9 cellular contexts compared by ENCODE assay signal in the genomic region with DNA sequence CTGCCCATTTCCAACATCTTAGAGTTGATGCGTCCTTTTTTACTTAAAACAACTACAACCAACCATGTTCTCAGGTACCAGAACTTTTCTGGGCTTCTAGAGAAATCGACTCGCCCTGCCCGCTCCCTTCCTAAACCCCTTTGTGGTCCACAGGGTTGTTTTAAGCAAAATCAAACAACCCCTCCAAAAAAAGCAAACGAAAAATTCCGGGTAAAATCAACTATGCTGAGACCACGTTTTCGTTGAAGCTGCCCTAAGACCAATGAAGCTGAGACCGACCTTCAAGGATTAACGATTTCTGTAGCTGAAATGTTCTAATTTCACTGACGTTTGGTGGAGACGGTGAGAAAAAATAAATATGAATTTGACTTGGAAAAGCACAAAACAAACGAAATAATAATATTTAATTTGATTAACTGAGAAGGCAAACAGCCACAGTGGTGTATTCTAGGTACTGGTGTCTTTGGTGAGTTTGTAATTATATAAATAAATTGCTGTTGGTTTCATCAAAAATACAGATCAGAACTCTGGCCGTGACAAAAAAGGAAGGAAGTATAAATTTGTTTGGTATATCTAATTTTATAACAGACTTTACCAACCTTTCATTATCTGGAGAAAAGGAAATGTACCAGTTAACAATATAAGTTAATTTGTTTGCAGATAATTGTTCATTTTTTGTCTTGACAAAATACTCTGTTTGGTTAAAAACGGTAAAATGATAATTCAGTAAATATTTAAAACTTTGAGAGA. TPM values are rescaled to one million over a fixed set of nuclear protein-coding genes. Genes with fewer than 3 reads are reported as not detected.
DNase-seq lines count a peak whose midpoint lies in the region; ATAC-seq and TF ChIP-seq lines count a peak whose summit lies in the region.
"Had no signal": no experiment of that assay in that cellular context is flagged by ENCODE, and none has a peak within 500 bp of the region (broad histone marks: within the 10 kb centered on the region; RNA-seq: fewer than 3 reads in every experiment).

No MANE protein-coding gene starts in this region.

- peak overlapping the region in 4 of 7 donors; percentile 37 to 88 (median 73) for H3K27ac Mint-ChIP-seq in CD4-positive, alpha-beta memory T cell
- H3K27ac Mint-ChIP-seq in activated naive CD8-positive, alpha-beta T cell treated with anti-CD3 and anti-CD28 coated beads for 36 hours, result peak overlapping the region; percentile 60
- peak overlapping the region; percentile 95 for H3K27ac Mint-ChIP-seq in mesothelial cell of epicardium

- peaks cover 4 to 7% of the 10 kb centered on the region in 2 donors for H3K36me3 Mint-ChIP-seq in CD4-positive, alpha-beta memory T cell
- no peaks in the 10 kb centered on the region for H3K36me3 Mint-ChIP-seq in activated naive CD8-positive, alpha-beta T cell treated with anti-CD3 and anti-CD28 coated beads for 36 hours
- H3K36me3 Mint-ChIP-seq in mesothelial cell of epicardium, result no peaks in the 10 kb centered on the region

- ATAC-seq in HG02798 (IDR thresholded peaks at IDR 0.05; ENCODE audit: poor library complexity, unreplicated experiment) (no peak), GM19455 (IDR thresholded peaks at IDR 0.05; ENCODE audit: unreplicated experiment) (no peak), Right ventricle myocardium inferior (no peak)

- peaks cover 7 to 30% (median 19%) of the 10 kb centered on the region in 4 donors for H3K4me1 Mint-ChIP-seq in CD4-positive, alpha-beta memory T cell
- H3K4me1 Mint-ChIP-seq in activated naive CD8-positive, alpha-beta T cell treated with anti-CD3 and anti-CD28 coated beads for 36 hours, result peaks cover 23% of the 10 kb centered on the region
- peaks cover 41% of the 10 kb centered on the region for H3K4me1 Mint-ChIP-seq in mesothelial cell of epicardium

- no peak overlapping the region for H3K27ac ChIP-seq in CD4-positive, alpha-beta memory T cell (ENCODE audit: low read depth, low read length)
- H3K27ac ChIP-seq in HL-60 (replicated peaks) (peak overlapping the region; percentile 96), ovary (no peak overlapping the region)

- POLR2A ChIA-PET in CD4-positive, alpha-beta memory T cell (lab: Charles Lee; ENCODE audit: partially characterized antibody), result interaction anchor here (1.0 to 1.3 kb wide), 2 partner anchors 56 to 177 kb away, joined by 3 to 5 read pairs; no protein-coding TSS in a partner anchor

- no peak for TF ChIP-seq EP300 in ovary (IDR thresholded peaks at IDR 0.05)

- peak overlapping the region in 6 of 8 donors; percentile 34 to 65 (median 58) for H3K4me3 Mint-ChIP-seq in CD4-positive, alpha-beta memory T cell
- peak overlapping the region; percentile 67 for H3K4me3 Mint-ChIP-seq in activated naive CD8-positive, alpha-beta T cell treated with anti-CD3 and anti-CD28 coated beads for 36 hours
- H3K4me3 Mint-ChIP-seq in mesothelial cell of epicardium, result peak overlapping the region; percentile 89

- peak in 1 of 5 donors; percentile 26 for DNase-seq in CD4-positive, alpha-beta memory T cell
- DNase-seq in HL-60 (ENCODE audit: low read depth in 1 of 2, low spot score in 1 of 2) (no peak), mesothelial cell of epicardium (ENCODE audit: low spot score in 2 of 2, unreplicated experiment in 2 of 2) (no peak), ovary (no peak), Right ventricle myocardium inferior (ENCODE audit: missing footprints) (no peak)
- DNase-seq in activated naive CD8-positive, alpha-beta T cell treated with anti-CD3 and anti-CD28 coated beads for 36 hours, result no peak
- DNase-seq: hippocampal formation had no signal

- H3K9me3 ChIP-seq in CD4-positive, alpha-beta memory T cell (ENCODE audit: control insufficient read depth in 1 of 2, low read length in 2 of 2), result no peaks in the 10 kb centered on the region
- no peaks in the 10 kb centered on the region for H3K9me3 ChIP-seq in ovary

- CTCF ChIA-PET in CD4-positive, alpha-beta memory T cell (lab: Charles Lee; ENCODE audit: partially characterized antibody), result no interaction called here

- intact Hi-C loops in CD4-positive, alpha-beta memory T cell (cut with micrococcal nuclease), result loop anchor here (5.0 to 10.0 kb wide), 2 partner anchors 463 to 1100 kb away; partner anchors contain the start of genes HYCC1 and PALS2
- intact Hi-C loops in ovary (cut with DNase I) (no loop called here), Right ventricle myocardium inferior (cut with DNase I) (no loop called here)

- peaks cover 30% of the 10 kb centered on the region for H3K4me1 ChIP-seq in CD4-positive, alpha-beta memory T cell (ENCODE audit: insufficient read depth, low read length)
- H3K4me1 ChIP-seq in ovary (ENCODE audit: insufficient read depth), result peaks cover 5% of the 10 kb centered on the region

- H3K27me3 Mint-ChIP-seq in CD4-positive, alpha-beta memory T cell, result peaks cover 45 to 59% of the 10 kb centered on the region in 2 donors
- H3K27me3 Mint-ChIP-seq in activated naive CD8-positive, alpha-beta T cell treated with anti-CD3 and anti-CD28 coated beads for 36 hours, result peaks cover 74% of the 10 kb centered on the region
- no peaks in the 10 kb centered on the region for H3K27me3 Mint-ChIP-seq in mesothelial cell of epicardium (ENCODE audit: low read depth)

- TF ChIP-seq POLR2A in ovary (IDR thresholded peaks at IDR 0.05), result no peak

- H3K9me3 Mint-ChIP-seq in CD4-positive, alpha-beta memory T cell, result peaks cover 0 to 26% (median 17%) of the 10 kb centered on the region in 8 donors
- H3K9me3 Mint-ChIP-seq in activated naive CD8-positive, alpha-beta T cell treated with anti-CD3 and anti-CD28 coated beads for 36 hours, result no peaks in the 10 kb centered on the region
- H3K9me3 Mint-ChIP-seq in mesothelial cell of epicardium, result no peaks in the 10 kb centered on the region

- H3K4me3 ChIP-seq in CD4-positive, alpha-beta memory T cell (ENCODE audit: low read length in 2 of 2), result no peak overlapping the region
- H3K4me3 ChIP-seq in HL-60 (replicated peaks; ENCODE audit: insufficient read depth, low read length) (peak overlapping the region; percentile 36), ovary (no peak overlapping the region)

- no peak for TF ChIP-seq CTCF in HL-60 (IDR thresholded peaks at IDR 0.05; ENCODE audit: insufficient read depth, low read length)
- no peak for TF ChIP-seq CTCF in mesothelial cell of epicardium (IDR thresholded peaks at IDR 0.05; ENCODE audit: unreplicated experiment)
- TF ChIP-seq CTCF in ovary (IDR thresholded peaks at IDR 0.05), result no peak

- no peaks in the 10 kb centered on the region for H3K36me3 ChIP-seq in CD4-positive, alpha-beta memory T cell (ENCODE audit: insufficient read depth, low read length)
- H3K36me3 ChIP-seq in ovary, result no peaks in the 10 kb centered on the region

- peaks cover 78% of the 10 kb centered on the region for H3K27me3 ChIP-seq in CD4-positive, alpha-beta memory T cell (ENCODE audit: insufficient read depth, low read length)
- H3K27me3 ChIP-seq in HL-60 (ENCODE audit: insufficient read depth, poor library complexity, severe bottlenecking) (no peaks in the 10 kb centered on the region), ovary (peaks cover 12% of the 10 kb centered on the region)

- WGBS in ovary, 3 donors, result 6 to 9% (median 9%) methylated on average over 15 of the region's 15 CpGs

RNA-seq across cellular contexts. Expression of gene IGF2BP3, which starts 4.7 kb away (rescaled TPM):
- not detected for total RNA-seq in CD4-positive, alpha-beta memory T cell
- polyA plus RNA-seq in CD4-positive, alpha-beta memory T cell, result not detected
- total RNA-seq in activated naive CD8-positive, alpha-beta T cell treated with anti-CD3 and anti-CD28 coated beads for 36 hours, result under 1 TPM; 0.41 to 0.70 TPM
- total RNA-seq in mesothelial cell of epicardium (84.3 to 91.3 TPM (median 89.1 TPM) in 3 replicates), ovary (1 to 10 TPM in 1 of 7 donors, under 1 TPM in 4, not detected in 2; 0.23 to 1.3 (median 0.50) TPM), Right ventricle myocardium inferior (not detected)
- under 1 TPM; 0.20 to 0.40 TPM for polyA plus RNA-seq in ovary

RNA-seq across cellular contexts. Expression of gene TRA2A, which starts 56.8 kb away (rescaled TPM):
- total RNA-seq in CD4-positive, alpha-beta memory T cell, result 100 to 1,000 TPM; 143 to 145 TPM
- polyA plus RNA-seq in CD4-positive, alpha-beta memory T cell, result 10 to 100 TPM; 37.5 to 37.6 TPM
- 100 to 1,000 TPM; 102 to 104 TPM for total RNA-seq in activated naive CD8-positive, alpha-beta T cell treated with anti-CD3 and anti-CD28 coated beads for 36 hours
- 154 to 165 TPM (median 162 TPM) in 3 replicates for total RNA-seq in mesothelial cell of epicardium
- 10 to 100 TPM; 54.1 to 81.7 (median 71.9) TPM for total RNA-seq in ovary
- polyA plus RNA-seq in ovary, result 10 to 100 TPM; 82.7 to 97.2 TPM
- 27.7 TPM for total RNA-seq in Right ventricle myocardium inferior

Comparison
In these comparisons a context has a peak if more than half of its experiments do, and no peak if none do; other contexts are left out.
1. RNA of gene IGF2BP3, which starts 4.7 kb away (total RNA-seq): 84.3 to 91.3 TPM in mesothelial cell of epicardium; 0.41 to 0.70 TPM in activated naive CD8-positive, alpha-beta T cell treated with anti-CD3 and anti-CD28 coated beads for 36 hours, 0.23 to 1.3 TPM in ovary, not detected in CD4-positive, alpha-beta memory T cell and not detected in Right ventricle myocardium inferior (single experiment); every median in the first group is over 10 times any median in the second.
2. Peak in every context shown above with its lines, with median percentiles within 50 percentile points of each other: H3K27ac Mint-ChIP-seq and H3K4me3 Mint-ChIP-seq.